ENCODE assay signal across 8 cellular contexts in genomic region chr1:120558303-120559060, GRCh38.
DNase-seq lines count a peak whose midpoint lies in the region; ATAC-seq and TF ChIP-seq lines count a peak whose summit lies in the region.
"Not testable (repeated sequence)": the region's sequence is repeated elsewhere in the genome, so short reads cannot be mapped to it uniquely, and the experiment has no call there.

No MANE protein-coding gene starts in this region.

- H3K79me2 ChIP-seq in parathyroid adenoma = not testable (repeated sequence)

- H3K9me3 ChIP-seq in left ventricle myocardium inferior (replicated peaks); parathyroid adenoma (ENCODE audit: control insufficient read depth, low read length); thoracic aorta: not testable (repeated sequence)

- not testable (repeated sequence) for H3K9ac ChIP-seq in parathyroid adenoma

- intact Hi-C loops in left ventricle myocardium inferior (cut with micrococcal nuclease) = not testable (repeated sequence)

- H2AFZ ChIP-seq in parathyroid adenoma = not testable (repeated sequence)

- peak overlapping the region; percentile 47 for H3K4me2 ChIP-seq in parathyroid adenoma (ENCODE audit: low read length)

- H3K27ac ChIP-seq in left ventricle myocardium inferior (replicated peaks) (peak overlapping the region; percentile 78), parathyroid adenoma (peak overlapping the region; percentile 51), thoracic aorta (peak overlapping the region in 1 of 2 donors; percentile 71)

- peak; percentile 61 for DNase-seq in NCI-H1105 treated with DMSO at 0.1 percent for 48 hours (lab: John Stamatoyannopoulos, UW)
- peak; percentile 69 for DNase-seq in T1000 (lab: John Stamatoyannopoulos, UW)
- DNase-seq in amygdala (lab: John Stamatoyannopoulos, UW) = peak in 30 of 56 donors; percentile 1 to 81 (median 48)
- DNase-seq in left ventricle myocardium inferior = peak; percentile 72
- peak; percentile 3 for DNase-seq in thoracic aorta (ENCODE audit: low spot score)

- H3K4me1 ChIP-seq in left ventricle myocardium inferior = peaks cover 12% of the 10 kb centered on the region
- not testable (repeated sequence) for H3K4me1 ChIP-seq in parathyroid adenoma; thoracic aorta (ENCODE audit: control insufficient read depth in 1 of 2, low read depth in 2 of 2)

- TF ChIP-seq CTCF in left ventricle myocardium inferior (IDR thresholded peaks at IDR 0.05; ENCODE audit: borderline replicate concordance); parathyroid adenoma (IDR thresholded peaks at IDR 0.05); thoracic aorta (IDR thresholded peaks at IDR 0.05): not testable (repeated sequence)

- not testable (repeated sequence) for H3K27me3 ChIP-seq in left ventricle myocardium inferior (ENCODE audit: low read depth); parathyroid adenoma (ENCODE audit: control insufficient read depth, insufficient read depth, low read length); thoracic aorta (replicated peaks; ENCODE audit: insufficient read depth)

- not testable (repeated sequence) for H3K36me3 ChIP-seq in left ventricle myocardium inferior; parathyroid adenoma (ENCODE audit: control insufficient read depth, insufficient read depth, low read length); thoracic aorta

- peak; percentile 72 for ATAC-seq in GM18499 (IDR thresholded peaks at IDR 0.05; ENCODE audit: insufficient read depth, unreplicated experiment)
- peak; percentile 87 for ATAC-seq in HG02852 (IDR thresholded peaks at IDR 0.05; ENCODE audit: unreplicated experiment)
- ATAC-seq in thoracic aorta (ENCODE audit: insufficient number of reproducible peaks, low FRiP score, low read depth) = peak; percentile 53

- H3K4me3 ChIP-seq in left ventricle myocardium inferior = peak overlapping the region; percentile 67
- peak overlapping the region; percentile 44 for H3K4me3 ChIP-seq in parathyroid adenoma (ENCODE audit: low read depth, low read length)
- peak overlapping the region; percentile 81 for H3K4me3 ChIP-seq in thoracic aorta

Comparison
In these comparisons a context has a peak if more than half of its experiments do, and no peak if none do; other contexts are left out.
1. DNase-seq: peak in every context shown above with its lines; median percentile 72 in left ventricle myocardium inferior; 69 in T1000; 61 in NCI-H1105 treated with DMSO at 0.1 percent for 48 hours; 48 in amygdala; 3 in thoracic aorta.